ENCODE assay signal across 18 cellular contexts in genomic region chr4:7770675-7771050, GRCh38.
DNase-seq lines count a peak whose midpoint lies in the region; ATAC-seq and TF ChIP-seq lines count a peak whose summit lies in the region.
"Had no signal": no experiment of that assay in that cellular context is flagged by ENCODE, and none has a peak within 500 bp of the region (broad histone marks: within the 10 kb centered on the region; RNA-seq: fewer than 3 reads in every experiment).

No MANE protein-coding gene starts in this region.

- no peaks in the 10 kb centered on the region for H3K27me3 Mint-ChIP-seq in T-helper 1 cell treated with Interleukin-12 subunit alpha and Interleukin-12 subunit beta and Interleukin-4 antibody, amounts not matched to agents 30 μg/mL and 1 μg/mL, for 36 hours (ENCODE audit: low read depth)
- H3K27me3 Mint-ChIP-seq in activated T-helper 2 cell treated with anti-CD3 and anti-CD28 coated beads, Interferon-gamma antibody, Interleukin-2, Interleukin-4, amounts not matched to agents 10 μg/mL and 5 μg/mL and 100 μg/mL, durations not matched to agents 14 hours and 24 hours and 36 hours (ENCODE audit: low read depth) = no peaks in the 10 kb centered on the region
- H3K27me3 Mint-ChIP-seq in nephron progenitor cell (ENCODE audit: low read depth, poor library complexity) = no peaks in the 10 kb centered on the region
- H3K27me3 Mint-ChIP-seq: progenitor cell of endocrine pancreas had no signal

- H3K36me3 Mint-ChIP-seq in T-helper 1 cell treated with Interleukin-12 subunit alpha and Interleukin-12 subunit beta and Interleukin-4 antibody, amounts not matched to agents 30 μg/mL and 1 μg/mL, for 36 hours (ENCODE audit: low read depth) = peaks cover 1% of the 10 kb centered on the region
- peaks cover 21% of the 10 kb centered on the region for H3K36me3 Mint-ChIP-seq in activated T-helper 2 cell treated with anti-CD3 and anti-CD28 coated beads, Interferon-gamma antibody, Interleukin-2, Interleukin-4, amounts not matched to agents 10 μg/mL and 5 μg/mL and 100 μg/mL, durations not matched to agents 14 hours and 24 hours and 36 hours (ENCODE audit: low read depth)
- peaks cover 81% of the 10 kb centered on the region for H3K36me3 Mint-ChIP-seq in nephron progenitor cell (ENCODE audit: low read depth)
- H3K36me3 Mint-ChIP-seq: stimulated activated memory B cell treated with anti-CD40 and anti-IgM and Interleukin-4, amounts not matched to agents 10 μg/mL and 1 μg/mL and 100 μg/mL, for 72 hours had no signal

- peak overlapping the region; percentile 45 for H3K4me3 Mint-ChIP-seq in T-helper 1 cell treated with Interleukin-12 subunit alpha and Interleukin-12 subunit beta and Interleukin-4 antibody, amounts not matched to agents 30 μg/mL and 1 μg/mL, for 36 hours
- H3K4me3 Mint-ChIP-seq in activated T-helper 2 cell treated with anti-CD3 and anti-CD28 coated beads, Interferon-gamma antibody, Interleukin-2, Interleukin-4, amounts not matched to agents 10 μg/mL and 5 μg/mL and 100 μg/mL, durations not matched to agents 14 hours and 24 hours and 36 hours (ENCODE audit: low read depth) = no peak overlapping the region
- H3K4me3 Mint-ChIP-seq in nephron progenitor cell = no peak overlapping the region
- H3K4me3 Mint-ChIP-seq: CD14-positive monocyte; stimulated activated memory B cell treated with anti-CD40 and anti-IgM and Interleukin-4, amounts not matched to agents 10 μg/mL and 1 μg/mL and 100 μg/mL, for 72 hours had no signal

- POLR2A ChIA-PET in PC-3 (lab: Charles Lee; ENCODE audit: unreplicated experiment) = no interaction called here

- no peak for ATAC-seq in HG03571 (IDR thresholded peaks at IDR 0.05; ENCODE audit: unreplicated experiment)
- no peak for ATAC-seq in PC-3
- ATAC-seq: left colon had no signal

- H4K20me1 ChIP-seq in DOHH2 (ENCODE audit: control insufficient read depth, insufficient read depth, low read depth, low read length) = no peaks in the 10 kb centered on the region
- H4K20me1 ChIP-seq in PC-3 (ENCODE audit: low read length) = no peaks in the 10 kb centered on the region

- no peaks in the 10 kb centered on the region for H3K9me2 ChIP-seq in DOHH2 (replicated peaks; ENCODE audit: control insufficient read depth, low read length)
- H3K9me2 ChIP-seq in PC-3 (replicated peaks; ENCODE audit: low read length) = no peaks in the 10 kb centered on the region

- H3K79me2 ChIP-seq in DOHH2 (ENCODE audit: control insufficient read depth, low read length) (no peaks in the 10 kb centered on the region), PC-3 (ENCODE audit: low read length) (no peaks in the 10 kb centered on the region)

- BruUV-seq in PC-3 (replicated peaks; lab: Mats Ljungman, UMichigan) = no TSS peak

- peaks cover 23% of the 10 kb centered on the region for H3K4me1 ChIP-seq in DOHH2 (ENCODE audit: control insufficient read depth, low read length)
- no peaks in the 10 kb centered on the region for H3K4me1 ChIP-seq in PC-3 (ENCODE audit: insufficient read depth, low read length)

- no peaks in the 10 kb centered on the region for H3K36me3 ChIP-seq in DOHH2 (ENCODE audit: control insufficient read depth, low read length)
- H3K36me3 ChIP-seq in PC-3 (ENCODE audit: low read depth, low read length) = peaks cover 21% of the 10 kb centered on the region

- H3K27ac ChIP-seq in DOHH2 (ENCODE audit: low read depth, low read length) (no peak overlapping the region), PC-3 (ENCODE audit: low read length) (no peak overlapping the region)
- H3K27ac ChIP-seq: SK-N-MC, WERI-Rb-1 had no signal

- H3K4me2 ChIP-seq in DOHH2 (ENCODE audit: low read length) (peak overlapping the region; percentile 53), PC-3 (ENCODE audit: low read length) (no peak overlapping the region)

- peak overlapping the region; percentile 60 for H3K27ac Mint-ChIP-seq in T-helper 1 cell treated with Interleukin-12 subunit alpha and Interleukin-12 subunit beta and Interleukin-4 antibody, amounts not matched to agents 30 μg/mL and 1 μg/mL, for 36 hours
- H3K27ac Mint-ChIP-seq in activated T-helper 2 cell treated with anti-CD3 and anti-CD28 coated beads, Interferon-gamma antibody, Interleukin-2, Interleukin-4, amounts not matched to agents 10 μg/mL and 5 μg/mL and 100 μg/mL, durations not matched to agents 14 hours and 24 hours and 36 hours = peak overlapping the region; percentile 43
- H3K27ac Mint-ChIP-seq in nephron progenitor cell = peak overlapping the region; percentile 64
- H3K27ac Mint-ChIP-seq: CD14-positive monocyte; progenitor cell of endocrine pancreas; stimulated activated memory B cell treated with anti-CD40 and anti-IgM and Interleukin-4, amounts not matched to agents 10 μg/mL and 1 μg/mL and 100 μg/mL, for 72 hours had no signal

- H2AFZ ChIP-seq in PC-3 (ENCODE audit: low read length) = no peak overlapping the region

- no peak for DNase-seq in T-helper 1 cell
- no peak for DNase-seq in activated T-helper 2 cell treated with anti-CD3 and anti-CD28 coated beads, Interferon-gamma antibody, Interleukin-2, Interleukin-4, amounts not matched to agents 10 μg/mL and 5 μg/mL and 100 μg/mL, durations not matched to agents 14 hours and 24 hours and 36 hours (ENCODE audit: low spot score)
- no peak for DNase-seq in nephron progenitor cell
- no peak for DNase-seq in Ammon's horn (ENCODE audit: low spot score)
- no peak for DNase-seq in PC-3
- DNase-seq: amniotic stem cell, EL, NCI-H2107, NCI-H524 treated with DMSO at 0.1 percent for 48 hours, WERI-Rb-1 had no signal

- no peaks in the 10 kb centered on the region for H3K9me3 Mint-ChIP-seq in T-helper 1 cell treated with Interleukin-12 subunit alpha and Interleukin-12 subunit beta and Interleukin-4 antibody, amounts not matched to agents 30 μg/mL and 1 μg/mL, for 36 hours
- H3K9me3 Mint-ChIP-seq in activated T-helper 2 cell treated with anti-CD3 and anti-CD28 coated beads, Interferon-gamma antibody, Interleukin-2, Interleukin-4, amounts not matched to agents 10 μg/mL and 5 μg/mL and 100 μg/mL, durations not matched to agents 14 hours and 24 hours and 36 hours = no peaks in the 10 kb centered on the region
- H3K9me3 Mint-ChIP-seq in nephron progenitor cell = no peaks in the 10 kb centered on the region
- H3K9me3 Mint-ChIP-seq: stimulated activated memory B cell treated with anti-CD40 and anti-IgM and Interleukin-4, amounts not matched to agents 10 μg/mL and 1 μg/mL and 100 μg/mL, for 72 hours had no signal

- peaks cover 6% of the 10 kb centered on the region; the same call in 1 of the 2 replicates for H3K27me3 ChIP-seq in DOHH2 (ENCODE audit: control insufficient read depth, low read length)
- H3K27me3 ChIP-seq in PC-3 (ENCODE audit: low read length) = no peaks in the 10 kb centered on the region

- CTCF ChIA-PET in PC-3 (lab: Charles Lee) = no interaction called here

- TF ChIP-seq CTCF in DOHH2 (IDR thresholded peaks at IDR 0.05; ENCODE audit: low read depth, low read length, poor library complexity, severe bottlenecking) (no peak), nephron progenitor cell (IDR thresholded peaks at IDR 0.05) (no peak), PC-3 (conservative IDR thresholded peaks at IDR 0.05; ENCODE audit: low read depth, low read length) (no peak)

- no peaks in the 10 kb centered on the region for H3K9me3 ChIP-seq in DOHH2 (ENCODE audit: control insufficient read depth, insufficient read depth, low read length)
- no peaks in the 10 kb centered on the region for H3K9me3 ChIP-seq in PC-3 (ENCODE audit: low read length)

- H3K4me1 Mint-ChIP-seq in T-helper 1 cell treated with Interleukin-12 subunit alpha and Interleukin-12 subunit beta and Interleukin-4 antibody, amounts not matched to agents 30 μg/mL and 1 μg/mL, for 36 hours (ENCODE audit: low read depth) = peaks cover 19% of the 10 kb centered on the region
- H3K4me1 Mint-ChIP-seq in activated T-helper 2 cell treated with anti-CD3 and anti-CD28 coated beads, Interferon-gamma antibody, Interleukin-2, Interleukin-4, amounts not matched to agents 10 μg/mL and 5 μg/mL and 100 μg/mL, durations not matched to agents 14 hours and 24 hours and 36 hours (ENCODE audit: low read depth) = peaks cover 13% of the 10 kb centered on the region
- peaks cover 64% of the 10 kb centered on the region for H3K4me1 Mint-ChIP-seq in nephron progenitor cell
- H3K4me1 Mint-ChIP-seq: CD14-positive monocyte had no signal

- H3K4me3 ChIP-seq in DOHH2 (ENCODE audit: low read length) = 0 out of 2 replicates have a peak overlapping the region, but pooled peaks have one; percentile 24
- no peak overlapping the region for H3K4me3 ChIP-seq in PC-3 (ENCODE audit: low read length)
- H3K4me3 ChIP-seq: SK-N-MC had no signal

- intact Hi-C loops in activated T-helper 2 cell treated with anti-CD3 and anti-CD28 coated beads, Interferon-gamma antibody, Interleukin-2, Interleukin-4, amounts not matched to agents 10 μg/mL and 5 μg/mL and 100 μg/mL, durations not matched to agents 14 hours and 24 hours and 36 hours (cut with micrococcal nuclease) = loop anchor here (1.0 kb wide), 1 partner anchor 32 kb away; no protein-coding TSS in a partner anchor
- intact Hi-C loops in PC-3 (cut with micrococcal nuclease) = loop anchor here (1.0 kb wide), 1 partner anchor 32 kb away; no protein-coding TSS in a partner anchor

- no peak overlapping the region for H3K9ac ChIP-seq in PC-3 (ENCODE audit: low read length)

- H3F3A ChIP-seq in DOHH2 (ENCODE audit: control insufficient read depth, insufficient read depth) = no peaks in the 10 kb centered on the region
- H3F3A ChIP-seq in PC-3 (ENCODE audit: low read length, unreplicated experiment) = no peaks in the 10 kb centered on the region
